ENCODE assay signal across 8 cellular contexts in the genomic region with DNA sequence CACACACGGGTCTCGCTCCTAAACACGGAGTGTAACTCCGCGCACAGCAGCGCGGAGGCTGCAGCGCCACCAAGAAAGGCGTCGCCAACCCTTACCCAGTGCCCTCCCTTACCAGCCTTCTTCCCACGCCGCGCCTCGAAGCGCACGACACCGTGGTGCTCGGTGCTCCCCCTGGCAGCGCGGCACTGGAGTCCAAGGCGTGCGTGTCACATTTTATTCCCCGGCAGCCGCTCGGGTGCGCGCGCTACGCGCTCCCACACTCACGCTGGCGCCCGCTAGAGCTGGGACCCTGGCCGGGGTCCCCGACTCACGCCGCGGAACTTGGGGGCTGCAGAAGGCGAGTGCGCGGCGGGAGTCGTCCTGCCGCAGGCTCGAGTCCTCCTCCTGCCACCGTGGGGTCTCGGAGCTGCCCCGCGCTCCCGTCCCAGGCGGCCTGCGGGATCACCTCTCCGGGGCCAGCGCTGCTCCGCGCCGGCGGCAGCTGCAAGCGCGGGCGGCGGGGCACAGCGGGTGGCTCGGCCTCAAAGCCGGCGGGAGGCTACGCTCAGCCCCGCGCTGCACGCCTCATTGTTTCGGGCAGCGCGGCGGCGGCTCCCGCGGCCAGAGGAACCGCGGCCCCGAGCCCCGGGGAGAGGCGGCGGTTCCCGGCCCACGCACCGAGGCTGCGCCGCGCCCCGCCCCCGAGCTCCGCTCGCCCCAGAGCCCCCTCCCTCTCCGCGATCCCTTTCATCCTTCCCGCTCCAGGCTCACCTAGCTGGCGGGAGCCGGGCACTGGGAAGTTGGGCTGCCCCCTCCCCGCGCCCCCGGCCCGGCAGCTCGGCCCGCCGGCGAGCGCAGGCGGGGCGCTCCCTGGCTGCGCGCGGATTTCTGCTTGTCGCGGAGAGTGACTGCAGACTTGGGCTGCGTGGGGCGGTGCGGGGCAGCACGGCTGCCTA. TPM values are rescaled to one million over a fixed set of nuclear protein-coding genes. Genes with fewer than 3 reads are reported as not detected.
DNase-seq lines count a peak whose midpoint lies in the region; ATAC-seq and TF ChIP-seq lines count a peak whose summit lies in the region.

A gene with protein sequence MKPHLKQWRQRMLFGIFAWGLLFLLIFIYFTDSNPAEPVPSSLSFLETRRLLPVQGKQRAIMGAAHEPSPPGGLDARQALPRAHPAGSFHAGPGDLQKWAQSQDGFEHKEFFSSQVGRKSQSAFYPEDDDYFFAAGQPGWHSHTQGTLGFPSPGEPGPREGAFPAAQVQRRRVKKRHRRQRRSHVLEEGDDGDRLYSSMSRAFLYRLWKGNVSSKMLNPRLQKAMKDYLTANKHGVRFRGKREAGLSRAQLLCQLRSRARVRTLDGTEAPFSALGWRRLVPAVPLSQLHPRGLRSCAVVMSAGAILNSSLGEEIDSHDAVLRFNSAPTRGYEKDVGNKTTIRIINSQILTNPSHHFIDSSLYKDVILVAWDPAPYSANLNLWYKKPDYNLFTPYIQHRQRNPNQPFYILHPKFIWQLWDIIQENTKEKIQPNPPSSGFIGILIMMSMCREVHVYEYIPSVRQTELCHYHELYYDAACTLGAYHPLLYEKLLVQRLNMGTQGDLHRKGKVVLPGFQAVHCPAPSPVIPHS (minus strand): TSS at position 187 of the 935 bp plus-strand sequence. CDS start 42,190 bp downstream, outside the sequence.

- H3K9me3 Mint-ChIP-seq in endodermal cell: no peaks in the 10 kb centered on the region

- no peak within 1 kb of the TSS for H3K27ac Mint-ChIP-seq in endodermal cell

- H3K4me1 Mint-ChIP-seq in endodermal cell: peaks cover 25% of the 10 kb centered on the region

- DNase-seq in LoVo (ENCODE audit: low spot score) (peak; percentile 9), endodermal cell (peak; percentile 82), mucosa of descending colon (peak in 2 of 3 donors; percentile 2 to 29), mesenteric fat pad (ENCODE audit: low spot score) (no peak), BE2C (no peak), HK-2 (ENCODE audit: unreplicated experiment) (no peak)
- DNase-seq in effector CD8-positive, alpha-beta T cell (lab: John Stamatoyannopoulos, UW): no peak

- H3K4me3 ChIP-seq in ACC112 (ENCODE audit: low read depth, low read length) (peak within 1 kb of the TSS; percentile 54), endodermal cell (ENCODE audit: low read length) (peak within 1 kb of the TSS; percentile 85), mucosa of descending colon (no peak within 1 kb of the TSS), BE2C (ENCODE audit: low read depth, low read length) (no peak within 1 kb of the TSS)

- no peak within 1 kb of the TSS for H2AFZ ChIP-seq in ACC112 (ENCODE audit: low read length, unreplicated experiment)

- no peaks in the 10 kb centered on the region for H3K79me2 ChIP-seq in ACC112 (ENCODE audit: control insufficient read depth, insufficient read depth, low read length, unreplicated experiment)

- no peaks in the 10 kb centered on the region for H3K4me1 ChIP-seq in ACC112 (ENCODE audit: control insufficient read depth, insufficient read depth, low read length, unreplicated experiment)
- H3K4me1 ChIP-seq in endodermal cell (ENCODE audit: control insufficient read depth, insufficient read depth, low read length): peaks cover 5% of the 10 kb centered on the region
- H3K4me1 ChIP-seq in mucosa of descending colon (ENCODE audit: low read depth): peaks cover 17% of the 10 kb centered on the region
- H3K4me1 ChIP-seq in BE2C: no peaks in the 10 kb centered on the region

- H3K4me3 Mint-ChIP-seq in endodermal cell: peak within 1 kb of the TSS; percentile 79

- ATAC-seq in mucosa of descending colon: peak; percentile 72

- H3K36me3 Mint-ChIP-seq in endodermal cell (ENCODE audit: low read depth): no peaks in the 10 kb centered on the region

- H3K36me3 ChIP-seq in ACC112 (ENCODE audit: insufficient read depth, low read length): no peaks in the 10 kb centered on the region
- no peaks in the 10 kb centered on the region for H3K36me3 ChIP-seq in endodermal cell (ENCODE audit: control insufficient read depth, insufficient read depth, low read length)
- no peaks in the 10 kb centered on the region for H3K36me3 ChIP-seq in mucosa of descending colon (ENCODE audit: low read depth)
- no peaks in the 10 kb centered on the region for H3K36me3 ChIP-seq in BE2C

- H3K9ac ChIP-seq in endodermal cell (ENCODE audit: extremely low read depth, low read length, poor library complexity, severe bottlenecking): peak within 1 kb of the TSS; percentile 78

- WGBS in endodermal cell (ENCODE audit: insufficient coverage in 1 of 2, insufficient read length in 1 of 2), 2 experiments: 0% methylated on average over 20 to 118 of the region's 118 CpGs

- intact Hi-C loops in mucosa of descending colon (cut with DNase I, micrococcal nuclease): no loop called here

- H3K27me3 Mint-ChIP-seq in endodermal cell (ENCODE audit: insufficient read depth): peaks cover 37% of the 10 kb centered on the region

- H3K27ac ChIP-seq in ACC112 (ENCODE audit: low read depth, low read length): no peak within 1 kb of the TSS
- H3K27ac ChIP-seq in endodermal cell (ENCODE audit: low read depth, low read length): peak within 1 kb of the TSS; percentile 83

- TF ChIP-seq CTCF in endodermal cell (conservative IDR thresholded peaks at IDR 0.05): no peak
- TF ChIP-seq CTCF in mucosa of descending colon (IDR thresholded peaks at IDR 0.05): no peak
- no peak for TF ChIP-seq CTCF in BE2C (IDR thresholded peaks at IDR 0.05; ENCODE audit: low read depth, low read length)

- H3K27me3 ChIP-seq in ACC112 (ENCODE audit: insufficient read depth, low read length): peaks cover 46% of the 10 kb centered on the region
- H3K27me3 ChIP-seq in endodermal cell (ENCODE audit: control insufficient read depth, insufficient read depth, low read length, poor library complexity, severe bottlenecking): peaks cover 31% of the 10 kb centered on the region
- H3K27me3 ChIP-seq in BE2C: peaks cover 26% of the 10 kb centered on the region

- H3K9me3 ChIP-seq in endodermal cell (ENCODE audit: control insufficient read depth, low read length) (no peaks in the 10 kb centered on the region), mucosa of descending colon (no peaks in the 10 kb centered on the region), BE2C (no peaks in the 10 kb centered on the region)

RNA-seq across cellular contexts. Expression of the gene that starts here (rescaled TPM):
- 10 to 100 TPM in 1 of 2 donors, 1 to 10 TPM in 1; 7.8 to 17.9 TPM for total RNA-seq in endodermal cell
- 19.3 TPM for polyA plus RNA-seq in endodermal cell (2013, experiment 1 of 2)
- polyA plus RNA-seq in endodermal cell (2013, experiment 2 of 2): 18.8 TPM
- total RNA-seq in mucosa of descending colon: 1 to 10 TPM in 2 of 3 donors, under 1 TPM in 1; 0.20 to 3.2 (median 1.2) TPM
- total RNA-seq in mesenteric fat pad: 0.45 TPM
- polyA plus RNA-seq in BE2C (2012; ENCODE audit: insufficient read depth, insufficient read length, low read depth): 0.52 TPM

Comparison
In these comparisons a context has a peak if more than half of its experiments do, and no peak if none do; other contexts are left out.
1. H3K4me3 ChIP-seq: peak in ACC112 (single experiment) and endodermal cell (single experiment); none in mucosa of descending colon (single experiment) and BE2C (single experiment).
2. DNase-seq: peak in LoVo (single experiment), endodermal cell (single experiment) and mucosa of descending colon (2 of 3); none in mesenteric fat pad (single experiment), BE2C (single experiment), effector CD8-positive, alpha-beta T cell (single experiment) and HK-2 (single experiment).